ENCODE assay signal across 1 cellular context in the genomic region with DNA sequence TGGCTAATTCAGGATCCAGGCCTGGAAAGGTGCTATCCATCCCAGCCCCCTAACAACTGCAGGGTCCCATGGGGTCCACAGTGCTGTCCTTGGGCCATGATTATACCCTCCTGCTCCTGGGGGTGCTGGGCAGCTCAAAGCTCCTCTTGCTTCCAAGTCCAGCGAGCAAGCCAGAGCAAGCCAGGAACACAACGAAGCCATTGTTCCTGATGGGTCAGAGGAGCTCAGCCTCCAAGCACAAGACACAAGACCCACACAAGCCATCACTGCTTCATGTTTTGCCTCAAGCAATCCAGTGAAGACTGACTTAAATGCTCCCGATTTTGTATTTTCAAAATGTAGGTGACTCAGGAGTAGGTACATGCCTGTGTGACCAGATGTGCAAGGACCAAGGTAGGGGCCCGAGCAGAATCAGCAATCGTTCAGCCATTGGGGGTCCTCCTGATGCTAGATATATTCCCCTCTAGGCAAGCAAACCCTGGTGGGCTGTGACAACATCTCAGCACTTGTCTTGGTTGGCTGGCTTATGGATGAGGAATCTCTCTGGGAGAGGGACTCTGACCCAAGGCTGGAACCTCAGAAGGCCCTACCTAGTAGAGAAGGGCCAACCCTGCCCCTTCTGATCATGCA.
TF ChIP-seq lines count a peak whose summit lies in the region.

No MANE protein-coding gene starts in this region.

TF ChIP-seq in HepG2, 621 proteins besides CTCF, POLR2A, EP300 and RAD21 (continued from another document):
- TF ChIP-seq, protein P1, sequence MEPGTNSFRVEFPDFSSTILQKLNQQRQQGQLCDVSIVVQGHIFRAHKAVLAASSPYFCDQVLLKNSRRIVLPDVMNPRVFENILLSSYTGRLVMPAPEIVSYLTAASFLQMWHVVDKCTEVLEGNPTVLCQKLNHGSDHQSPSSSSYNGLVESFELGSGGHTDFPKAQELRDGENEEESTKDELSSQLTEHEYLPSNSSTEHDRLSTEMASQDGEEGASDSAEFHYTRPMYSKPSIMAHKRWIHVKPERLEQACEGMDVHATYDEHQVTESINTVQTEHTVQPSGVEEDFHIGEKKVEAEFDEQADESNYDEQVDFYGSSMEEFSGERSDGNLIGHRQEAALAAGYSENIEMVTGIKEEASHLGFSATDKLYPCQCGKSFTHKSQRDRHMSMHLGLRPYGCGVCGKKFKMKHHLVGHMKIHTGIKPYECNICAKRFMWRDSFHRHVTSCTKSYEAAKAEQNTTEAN (CRISPR knock-in tag; conservative IDR thresholded peaks at IDR 0.05) = no peak
- TF ChIP-seq ATF7 (IDR thresholded peaks at IDR 0.05) = no peak
- TF ChIP-seq ATF7 (CRISPR knock-in tag; IDR thresholded peaks at IDR 0.05) = no peak
